In the genomic region with DNA sequence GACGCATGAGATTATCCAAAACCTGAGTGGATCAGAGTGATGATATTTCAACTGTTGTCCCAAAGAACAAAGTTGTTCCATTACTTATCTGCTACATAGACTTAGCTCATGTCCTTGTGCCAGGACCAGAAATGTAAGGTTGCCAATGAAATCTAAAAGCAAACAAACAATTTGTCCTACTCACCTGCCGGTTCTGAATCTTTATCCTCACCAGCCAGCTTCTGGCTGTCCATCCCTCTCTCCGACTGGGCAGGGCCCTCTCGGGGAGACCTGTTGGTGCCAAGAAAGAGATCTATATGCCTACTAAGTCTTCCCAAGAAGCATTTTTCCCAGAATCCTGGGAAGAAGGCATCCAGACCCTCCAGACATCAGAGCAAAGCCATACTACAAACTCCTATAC, we compare ENCODE assay signal across 20 cellular contexts. TPM values are rescaled to one million over a fixed set of nuclear protein-coding genes. Genes with fewer than 3 reads are reported as not detected.
A peak's percentile ranks its signal among the peaks of the same experiment; 100 is the strongest.
DNase-seq lines count a peak whose midpoint lies in the region; ATAC-seq and TF ChIP-seq lines count a peak whose summit lies in the region.
"Had no signal": no experiment of that assay in that cellular context is flagged by ENCODE, and none has a peak within 500 bp of the region (broad histone marks: within the 10 kb centered on the region; RNA-seq: fewer than 3 reads in every experiment).

No MANE protein-coding gene starts in this region.

- TF ChIP-seq CTCF in GM13976 (IDR thresholded peaks at IDR 0.05; ENCODE audit: borderline replicate concordance, control extremely low read depth, extremely low read depth, insufficient read depth, missing control alignments) (no peak), coronary artery (IDR thresholded peaks at IDR 0.05) (no peak)

- H3K4me1 Mint-ChIP-seq in activated naive CD8-positive, alpha-beta T cell (ENCODE audit: low read depth), result peaks cover 46% of the 10 kb centered on the region
- peaks cover 41% of the 10 kb centered on the region for H3K4me1 Mint-ChIP-seq in activated naive CD8-positive, alpha-beta T cell treated with anti-CD3 and anti-CD28 coated beads, Interleukin-2, amount 50 U/mL, for 24 hours
- peaks cover 58% of the 10 kb centered on the region for H3K4me1 Mint-ChIP-seq in T-helper 17 cell
- peaks cover 75% of the 10 kb centered on the region for H3K4me1 Mint-ChIP-seq in stimulated activated effector memory CD8-positive, alpha-beta T cell treated with anti-CD3 and anti-CD28 coated beads, Interleukin-12 subunit alpha, Interleukin-12 subunit beta, amount 100 ng/mL, for 72 hours

- H3K27ac ChIP-seq in coronary artery, result no peak overlapping the region
- H3K27ac ChIP-seq: SJSA1 had no signal

- peaks cover 2% of the 10 kb centered on the region for H3K36me3 Mint-ChIP-seq in activated naive CD8-positive, alpha-beta T cell
- H3K36me3 Mint-ChIP-seq in activated naive CD8-positive, alpha-beta T cell treated with anti-CD3 and anti-CD28 coated beads, Interleukin-2, amount 50 U/mL, for 24 hours (ENCODE audit: low read depth), result peaks cover 49% of the 10 kb centered on the region
- H3K36me3 Mint-ChIP-seq in T-helper 17 cell (ENCODE audit: low read depth), result peaks cover 21% of the 10 kb centered on the region
- H3K36me3 Mint-ChIP-seq in stimulated activated effector memory CD8-positive, alpha-beta T cell treated with anti-CD3 and anti-CD28 coated beads, Interleukin-12 subunit alpha, Interleukin-12 subunit beta, amount 100 ng/mL, for 72 hours, result peaks cover 61% of the 10 kb centered on the region

- no peaks in the 10 kb centered on the region for H3K9me3 Mint-ChIP-seq in activated naive CD8-positive, alpha-beta T cell (ENCODE audit: low read depth)
- no peaks in the 10 kb centered on the region for H3K9me3 Mint-ChIP-seq in activated naive CD8-positive, alpha-beta T cell treated with anti-CD3 and anti-CD28 coated beads, Interleukin-2, amount 50 U/mL, for 24 hours
- H3K9me3 Mint-ChIP-seq in stimulated activated effector memory CD8-positive, alpha-beta T cell treated with anti-CD3 and anti-CD28 coated beads, Interleukin-12 subunit alpha, Interleukin-12 subunit beta, amount 100 ng/mL, for 72 hours, result no peaks in the 10 kb centered on the region
- H3K9me3 Mint-ChIP-seq: activated CD4-positive, alpha-beta T cell treated with anti-CD3 and anti-CD28 coated beads, Interleukin-2, amount 10 ng/mL, durations not matched to agents 24 days and 14 days; stimulated activated naive CD8-positive, alpha-beta T cell treated with anti-CD3 and anti-CD28 coated beads, Interleukin-15, Interleukin-2, amounts not matched to agents 100 ng/mL and 50 ng/mL, for 24 hours had no signal

- H3K4me3 ChIP-seq in coronary artery, result no peak overlapping the region
- H3K4me3 ChIP-seq: SJSA1 had no signal

- no peaks in the 10 kb centered on the region for H3K9me3 ChIP-seq in T-helper 17 cell (ENCODE audit: control insufficient read depth, low read length, poor library complexity, severe bottlenecking)
- H3K9me3 ChIP-seq: SJSA1 had no signal

- in situ Hi-C loops in GM13976 (cut with MboI; ENCODE audit: low sequenced_read_pairs, unreplicated experiment), result no loop called here

- no peak overlapping the region for H3K27ac Mint-ChIP-seq in activated naive CD8-positive, alpha-beta T cell
- no peak overlapping the region for H3K27ac Mint-ChIP-seq in activated naive CD8-positive, alpha-beta T cell treated with anti-CD3 and anti-CD28 coated beads, Interleukin-2, amount 50 U/mL, for 24 hours
- H3K27ac Mint-ChIP-seq in T-helper 17 cell, result peak overlapping the region; percentile 96
- peak overlapping the region; percentile 80 for H3K27ac Mint-ChIP-seq in stimulated activated effector memory CD8-positive, alpha-beta T cell treated with anti-CD3 and anti-CD28 coated beads, Interleukin-12 subunit alpha, Interleukin-12 subunit beta, amount 100 ng/mL, for 72 hours

- peak overlapping the region; percentile 24 for H3K4me3 Mint-ChIP-seq in activated naive CD8-positive, alpha-beta T cell
- no peak overlapping the region for H3K4me3 Mint-ChIP-seq in activated naive CD8-positive, alpha-beta T cell treated with anti-CD3 and anti-CD28 coated beads, Interleukin-2, amount 50 U/mL, for 24 hours
- peak overlapping the region; percentile 39 for H3K4me3 Mint-ChIP-seq in T-helper 17 cell
- no peak overlapping the region for H3K4me3 Mint-ChIP-seq in stimulated activated effector memory CD8-positive, alpha-beta T cell treated with anti-CD3 and anti-CD28 coated beads, Interleukin-12 subunit alpha, Interleukin-12 subunit beta, amount 100 ng/mL, for 72 hours

- ATAC-seq in activated naive CD8-positive, alpha-beta T cell treated with anti-CD3 and anti-CD28 coated beads, Interleukin-2, amount 50 U/mL, for 24 hours, result no peak
- ATAC-seq in T-helper 17 cell, result no peak
- ATAC-seq in left lobe of liver, result peak; percentile 4
- no peak for ATAC-seq in stimulated activated effector memory CD8-positive, alpha-beta T cell treated with anti-CD3 and anti-CD28 coated beads, Interleukin-12 subunit alpha, Interleukin-12 subunit beta, amount 100 ng/mL, for 72 hours

- no peaks in the 10 kb centered on the region for H3K27me3 Mint-ChIP-seq in activated naive CD8-positive, alpha-beta T cell
- H3K27me3 Mint-ChIP-seq in activated naive CD8-positive, alpha-beta T cell treated with anti-CD3 and anti-CD28 coated beads, Interleukin-2, amount 50 U/mL, for 24 hours, result no peaks in the 10 kb centered on the region
- no peaks in the 10 kb centered on the region for H3K27me3 Mint-ChIP-seq in T-helper 17 cell
- H3K27me3 Mint-ChIP-seq: activated CD4-positive, alpha-beta T cell treated with anti-CD3 and anti-CD28 coated beads, Interleukin-2, amount 10 ng/mL, durations not matched to agents 24 days and 14 days; stimulated activated naive CD8-positive, alpha-beta T cell treated with anti-CD3 and anti-CD28 coated beads, Interleukin-15, Interleukin-2, amounts not matched to agents 100 ng/mL and 50 ng/mL, for 24 hours had no signal

- no peak for DNase-seq in activated naive CD8-positive, alpha-beta T cell treated with anti-CD3 and anti-CD28 coated beads, Interleukin-2, amount 50 U/mL, for 24 hours
- DNase-seq in T-helper 17 cell, result no peak
- no peak for DNase-seq in left lobe of liver (ENCODE audit: low spot score)
- DNase-seq in stimulated activated effector memory CD8-positive, alpha-beta T cell treated with anti-CD3 and anti-CD28 coated beads, Interleukin-12 subunit alpha, Interleukin-12 subunit beta, amount 100 ng/mL, for 72 hours (ENCODE audit: low spot score in 2 of 2), result no peak
- no peak for DNase-seq in NCI-H2029 (lab: John Stamatoyannopoulos, UW)
- DNase-seq in GM13976 (ENCODE audit: low spot score), result no peak
- no peak for DNase-seq in coronary artery (ENCODE audit: low spot score)
- DNase-seq: activated CD4-positive, alpha-beta T cell treated with anti-CD3 and anti-CD28 coated beads, Interleukin-2, amount 10 ng/mL, durations not matched to agents 24 days and 14 days; activated T-cell treated with anti-CD3 and anti-CD28 coated beads for 4 hours; Calu3; foreskin fibroblast; H7; NCI-H2029 treated with DMSO at 0.1 percent for 48 hours; NCI-H510A treated with DMSO at 0.1 percent for 48 hours had no signal

RNA-seq across cellular contexts. Expression of gene KMT2D, which starts 5.5 kb away (rescaled TPM):
- total RNA-seq in T-helper 17 cell (100 to 1,000 TPM; 137 to 139 TPM), left lobe of liver (44.8 TPM)

RNA-seq across cellular contexts. Expression of gene RHEBL1, which starts 14.7 kb away (rescaled TPM):
- total RNA-seq in T-helper 17 cell, result 1 to 10 TPM; 7.9 to 8.1 TPM
- total RNA-seq in left lobe of liver, result 0.18 TPM
- total RNA-seq: urinary bladder had no signal

RNA-seq across cellular contexts. Expression of gene PRKAG1, which starts 36.5 kb away (rescaled TPM):
- total RNA-seq in T-helper 17 cell, result 10 to 100 TPM; 41.4 to 47.7 TPM
- 27.7 TPM for total RNA-seq in left lobe of liver

RNA-seq across cellular contexts. Expression of gene DHH, which starts 39.5 kb away (rescaled TPM):
- under 1 TPM; 0.17 to 0.44 TPM for total RNA-seq in T-helper 17 cell
- not detected for total RNA-seq in left lobe of liver
- total RNA-seq: Calu3, chondrocyte, H7, HT1080, SJSA1 had no signal

RNA-seq across cellular contexts. Expression of gene LMBR1L, which starts 55.6 kb away (rescaled TPM):
- 100 to 1,000 TPM; 257 to 270 TPM for total RNA-seq in T-helper 17 cell
- total RNA-seq in left lobe of liver, result 17.7 TPM

Comparison
In these comparisons a context has a peak if more than half of its experiments do, and no peak if none do; other contexts are left out.
1. H3K4me3 Mint-ChIP-seq: peak in activated naive CD8-positive, alpha-beta T cell (single experiment) and T-helper 17 cell (single experiment); none in activated naive CD8-positive, alpha-beta T cell treated with anti-CD3 and anti-CD28 coated beads, Interleukin-2, amount 50 U/mL, for 24 hours (single experiment) and stimulated activated effector memory CD8-positive, alpha-beta T cell treated with anti-CD3 and anti-CD28 coated beads, Interleukin-12 subunit alpha, Interleukin-12 subunit beta, amount 100 ng/mL, for 72 hours (single experiment).
2. H3K27ac Mint-ChIP-seq: peak in T-helper 17 cell (single experiment) and stimulated activated effector memory CD8-positive, alpha-beta T cell treated with anti-CD3 and anti-CD28 coated beads, Interleukin-12 subunit alpha, Interleukin-12 subunit beta, amount 100 ng/mL, for 72 hours (single experiment); none in activated naive CD8-positive, alpha-beta T cell (single experiment) and activated naive CD8-positive, alpha-beta T cell treated with anti-CD3 and anti-CD28 coated beads, Interleukin-2, amount 50 U/mL, for 24 hours (single experiment).